In the genomic region with DNA sequence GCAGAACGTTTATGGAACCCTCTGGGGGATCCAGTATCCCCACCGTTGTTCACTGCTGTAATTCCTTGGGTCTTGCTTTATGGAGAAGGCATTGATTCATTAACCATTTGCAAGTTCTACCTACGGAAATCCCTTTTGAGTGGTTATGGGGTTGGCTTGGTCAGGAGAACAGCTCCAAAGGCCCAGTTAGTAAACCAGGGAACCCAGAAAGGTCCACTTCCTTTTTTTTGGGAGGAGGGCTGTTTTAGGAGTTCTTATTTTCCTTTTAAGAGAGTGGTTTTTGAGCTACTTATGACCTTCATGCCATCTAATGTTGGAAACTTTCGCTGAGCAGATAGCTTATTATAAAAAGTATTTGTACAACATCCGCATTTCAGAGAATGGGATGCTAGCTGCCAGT, we compare ENCODE assay signal across 8 cellular contexts. TPM values are rescaled to one million over a fixed set of nuclear protein-coding genes. Genes with fewer than 3 reads are reported as not detected.
A peak's percentile ranks its signal among the peaks of the same experiment; 100 is the strongest.
DNase-seq lines count a peak whose midpoint lies in the region; ATAC-seq and TF ChIP-seq lines count a peak whose summit lies in the region.

No MANE protein-coding gene starts in this region.

- H3K4me3 ChIP-seq in GM23338 (peak overlapping the region; percentile 99), SK-N-MC (peak overlapping the region; percentile 96), fibroblast of villous mesenchyme (ENCODE audit: low read depth, low read length) (peak overlapping the region; percentile 95), skeletal muscle satellite cell (ENCODE audit: low read length) (peak overlapping the region; percentile 86)

- H3K4me3 Mint-ChIP-seq in GM23338: peak overlapping the region; percentile 85

- H3K27ac ChIP-seq in GM23338 (ENCODE audit: low read depth) (peak overlapping the region; percentile 83; the same call in 1 of the 2 replicates), SK-N-MC (no peak overlapping the region)

- no peaks in the 10 kb centered on the region for H3K9me3 ChIP-seq in SK-N-MC (ENCODE audit: low read depth, low read length)
- no peaks in the 10 kb centered on the region for H3K9me3 ChIP-seq in skeletal muscle satellite cell (replicated peaks; ENCODE audit: low read length)

- H3F3A ChIP-seq in GM23338 (replicated peaks; ENCODE audit: low read depth): peaks cover 12% of the 10 kb centered on the region; the same call in 1 of the 2 replicates

- H4K20me1 ChIP-seq in GM23338 (replicated peaks; ENCODE audit: insufficient read depth): peaks cover 53% of the 10 kb centered on the region

- TF ChIP-seq CTCF in GM23338 (conservative IDR thresholded peaks at IDR 0.05; ENCODE audit: low read depth in 2 of 2): no peak
- no peak for TF ChIP-seq CTCF in fibroblast of villous mesenchyme (IDR thresholded peaks at IDR 0.05; ENCODE audit: insufficient read depth, low read depth, low read length)

- H3K9me2 ChIP-seq in GM23338 (ENCODE audit: insufficient read depth): no peaks in the 10 kb centered on the region

- peaks cover 60% of the 10 kb centered on the region for H3K79me2 ChIP-seq in GM23338 (replicated peaks; ENCODE audit: insufficient read depth)

- peaks cover 7% of the 10 kb centered on the region for H3K27me3 Mint-ChIP-seq in GM23338 (ENCODE audit: insufficient read depth, low read depth, poor library complexity)

- H3K4me1 ChIP-seq in GM23338 (ENCODE audit: insufficient read depth) (peaks cover 29% of the 10 kb centered on the region), skeletal muscle satellite cell (ENCODE audit: control insufficient read depth, insufficient read depth, low read length) (peaks cover 22% of the 10 kb centered on the region)

- H3K4me2 ChIP-seq in GM23338 (peak overlapping the region; percentile 97), skeletal muscle satellite cell (ENCODE audit: low read length) (peak overlapping the region; percentile 99)

- ATAC-seq in GM23338 (no peak), GM18861 (IDR thresholded peaks at IDR 0.05; ENCODE audit: unreplicated experiment) (no peak)

- no peaks in the 10 kb centered on the region; the same call in 2 of the 3 replicates for H3K9me3 Mint-ChIP-seq in GM23338

- no peaks in the 10 kb centered on the region; the same call in 2 of the 3 replicates for H3K36me3 Mint-ChIP-seq in GM23338 (ENCODE audit: low read depth)

- H3K36me3 ChIP-seq in GM23338 (ENCODE audit: insufficient read depth): no peaks in the 10 kb centered on the region; the same call in 1 of the 2 replicates
- no peaks in the 10 kb centered on the region for H3K36me3 ChIP-seq in SK-N-MC (ENCODE audit: insufficient read depth, low read length)
- H3K36me3 ChIP-seq in skeletal muscle satellite cell (ENCODE audit: insufficient read depth, low read length): peaks cover 3% of the 10 kb centered on the region

- H3K27me3 ChIP-seq in GM23338 (ENCODE audit: insufficient read depth) (no peaks in the 10 kb centered on the region), skeletal muscle satellite cell (ENCODE audit: control insufficient read depth, insufficient read depth, low read length) (no peaks in the 10 kb centered on the region)

- DNase-seq in GM23338 (ENCODE audit: low spot score) (no peak), SK-N-MC (ENCODE audit: low read depth, low spot score) (no peak), fibroblast of villous mesenchyme (ENCODE audit: low read depth) (no peak), DMS79 (lab: John Stamatoyannopoulos, UW) (no peak), iPS-NIHi7 (ENCODE audit: extremely low spot score) (no peak), NCI-H1694 treated with DMSO at 0.1 percent for 48 hours (lab: John Stamatoyannopoulos, UW) (no peak)

- H3K4me1 Mint-ChIP-seq in GM23338: peaks cover 23% of the 10 kb centered on the region

- no peak overlapping the region for H3K27ac Mint-ChIP-seq in GM23338

- peak overlapping the region; percentile 84 for H3K9ac ChIP-seq in SK-N-MC (ENCODE audit: insufficient read length)
- peak overlapping the region; percentile 94 for H3K9ac ChIP-seq in skeletal muscle satellite cell (ENCODE audit: low read depth, low read length)

- H2AFZ ChIP-seq in GM23338: no peak overlapping the region

TF ChIP-seq in GM23338, 12 proteins besides CTCF, POLR2A, EP300 and RAD21 (continues in another document):
- TF ChIP-seq ZNF114 (CRISPR knock-in tag; IDR thresholded peaks at IDR 0.05) (no peak), POLR2AphosphoS5 (IDR thresholded peaks at IDR 0.05; ENCODE audit: low read depth) (no peak), JUNB (IDR thresholded peaks at IDR 0.05; ENCODE audit: unreplicated experiment) (no peak), ZNF331 (CRISPR knock-in tag; IDR thresholded peaks at IDR 0.05; ENCODE audit: low read depth) (no peak), CREB1 (CRISPR knock-in tag; IDR thresholded peaks at IDR 0.05; ENCODE audit: low read depth) (no peak), EZH2phosphoT487 (IDR thresholded peaks at IDR 0.05; ENCODE audit: unreplicated experiment) (no peak)
- TF ChIP-seq, protein P1, sequence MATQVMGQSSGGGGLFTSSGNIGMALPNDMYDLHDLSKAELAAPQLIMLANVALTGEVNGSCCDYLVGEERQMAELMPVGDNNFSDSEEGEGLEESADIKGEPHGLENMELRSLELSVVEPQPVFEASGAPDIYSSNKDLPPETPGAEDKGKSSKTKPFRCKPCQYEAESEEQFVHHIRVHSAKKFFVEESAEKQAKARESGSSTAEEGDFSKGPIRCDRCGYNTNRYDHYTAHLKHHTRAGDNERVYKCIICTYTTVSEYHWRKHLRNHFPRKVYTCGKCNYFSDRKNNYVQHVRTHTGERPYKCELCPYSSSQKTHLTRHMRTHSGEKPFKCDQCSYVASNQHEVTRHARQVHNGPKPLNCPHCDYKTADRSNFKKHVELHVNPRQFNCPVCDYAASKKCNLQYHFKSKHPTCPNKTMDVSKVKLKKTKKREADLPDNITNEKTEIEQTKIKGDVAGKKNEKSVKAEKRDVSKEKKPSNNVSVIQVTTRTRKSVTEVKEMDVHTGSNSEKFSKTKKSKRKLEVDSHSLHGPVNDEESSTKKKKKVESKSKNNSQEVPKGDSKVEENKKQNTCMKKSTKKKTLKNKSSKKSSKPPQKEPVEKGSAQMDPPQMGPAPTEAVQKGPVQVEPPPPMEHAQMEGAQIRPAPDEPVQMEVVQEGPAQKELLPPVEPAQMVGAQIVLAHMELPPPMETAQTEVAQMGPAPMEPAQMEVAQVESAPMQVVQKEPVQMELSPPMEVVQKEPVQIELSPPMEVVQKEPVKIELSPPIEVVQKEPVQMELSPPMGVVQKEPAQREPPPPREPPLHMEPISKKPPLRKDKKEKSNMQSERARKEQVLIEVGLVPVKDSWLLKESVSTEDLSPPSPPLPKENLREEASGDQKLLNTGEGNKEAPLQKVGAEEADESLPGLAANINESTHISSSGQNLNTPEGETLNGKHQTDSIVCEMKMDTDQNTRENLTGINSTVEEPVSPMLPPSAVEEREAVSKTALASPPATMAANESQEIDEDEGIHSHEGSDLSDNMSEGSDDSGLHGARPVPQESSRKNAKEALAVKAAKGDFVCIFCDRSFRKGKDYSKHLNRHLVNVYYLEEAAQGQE (IDR thresholded peaks at IDR 0.05; ENCODE audit: unreplicated experiment): no peak

RNA-seq across cellular contexts. Expression of a gene that starts 1.3 kb away (rescaled TPM):
- total RNA-seq in GM23338 (2014; rRNA removed; shearing (Covaris generic)): 126 and 164 TPM in 2 replicates
- 126 and 137 TPM in 2 replicates for polyA plus RNA-seq in GM23338 (2016; fragmentation: Nextera tagmentation; extraction: Ambion mirVana)
- 77.0 and 90.7 TPM in 2 replicates for total RNA-seq in fibroblast of villous mesenchyme
- total RNA-seq in skeletal muscle satellite cell (2012; rRNA removed): 60.1 and 104 TPM in 2 replicates

RNA-seq across cellular contexts. Expression of a gene that starts 37.4 kb away (rescaled TPM):
- total RNA-seq in GM23338 (2014; rRNA removed; shearing (Covaris generic)): 24.2 and 25.7 TPM in 2 replicates
- 21.4 and 23.1 TPM in 2 replicates for polyA plus RNA-seq in GM23338 (2016; fragmentation: Nextera tagmentation; extraction: Ambion mirVana)
- total RNA-seq in fibroblast of villous mesenchyme: 20.7 and 26.1 TPM in 2 replicates
- total RNA-seq in skeletal muscle satellite cell (2012; rRNA removed): 16.4 and 16.7 TPM in 2 replicates
